In genomic region chr10:35185260-35186034, GRCh38 we compare ENCODE assay signal across 12 cellular contexts. TPM values are rescaled to one million over a fixed set of nuclear protein-coding genes. Genes with fewer than 3 reads are reported as not detected.
DNase-seq lines count a peak whose midpoint lies in the region; ATAC-seq and TF ChIP-seq lines count a peak whose summit lies in the region.
"Had no signal": no experiment of that assay in that cellular context is flagged by ENCODE, and none has a peak within 500 bp of the region (broad histone marks: within the 10 kb centered on the region; RNA-seq: fewer than 3 reads in every experiment).

No MANE protein-coding gene starts in this region.

- H3K27ac ChIP-seq in liver (ENCODE audit: low read depth in 1 of 2, low read length in 2 of 2), result peak overlapping the region; percentile 32 to 46
- no peak overlapping the region for H3K27ac ChIP-seq in neural progenitor cell

- TF ChIP-seq RAD21 in liver (IDR thresholded peaks at IDR 0.05), result peak in 1 of 2 donors; percentile 11

- TF ChIP-seq POLR2A in GM19099 (IDR thresholded peaks at IDR 0.05; ENCODE audit: extremely low read depth, insufficient read length, low read depth), result peak; percentile 30

- H3K27me3 ChIP-seq in liver (ENCODE audit: control insufficient read depth in 4 of 4, insufficient read depth in 4 of 4, low read length in 3 of 4) (no peaks in the 10 kb centered on the region), neural progenitor cell (no peaks in the 10 kb centered on the region)

- no peak overlapping the region for H3K4me2 ChIP-seq in neural progenitor cell

- H3K36me3 ChIP-seq in liver (ENCODE audit: control insufficient read depth in 4 of 4, insufficient read depth in 3 of 4, low read depth in 1 of 4, low read length in 3 of 4), result peaks cover 0 to 2% (median 0%) of the 10 kb centered on the region in 4 donors
- no peaks in the 10 kb centered on the region for H3K36me3 ChIP-seq in neural progenitor cell

- TF ChIP-seq CTCF in liver (IDR thresholded peaks at IDR 0.05; ENCODE audit: low read depth, low read length, missing input control), result no peak
- TF ChIP-seq CTCF in neural progenitor cell (IDR thresholded peaks at IDR 0.05), result no peak

- no peaks in the 10 kb centered on the region for H3K79me2 ChIP-seq in neural progenitor cell (ENCODE audit: low read depth)

- H3K4me3 ChIP-seq in liver (ENCODE audit: low read depth in 1 of 3, low read length in 3 of 3) (no peak overlapping the region), neural progenitor cell (no peak overlapping the region)

- H3K9ac ChIP-seq in liver (ENCODE audit: low read depth in 1 of 2, low read length in 2 of 2) (peak overlapping the region; percentile 12 to 54), neural progenitor cell (no peak overlapping the region)

- WGBS in liver, result 80% methylated on average over 8 of the region's 8 CpGs

- H3K4me1 Mint-ChIP-seq in neural progenitor cell, result no peaks in the 10 kb centered on the region

- H3K4me1 ChIP-seq in liver (ENCODE audit: control insufficient read depth in 4 of 4, insufficient read depth in 4 of 4, low read length in 3 of 4) (peaks cover 0 to 9% (median 2%) of the 10 kb centered on the region in 4 donors), neural progenitor cell (peaks cover 6% of the 10 kb centered on the region)

- H4K20me1 ChIP-seq in neural progenitor cell (ENCODE audit: low read depth), result no peaks in the 10 kb centered on the region

- ATAC-seq in GM18502 (IDR thresholded peaks at IDR 0.05; ENCODE audit: poor library complexity, unreplicated experiment), result peak; percentile 44
- ATAC-seq in HG03354 (IDR thresholded peaks at IDR 0.05; ENCODE audit: poor library complexity, severe bottlenecking, unreplicated experiment), result peak; percentile 67
- ATAC-seq: esophagus mucosa had no signal

- peaks cover 16% of the 10 kb centered on the region for H3F3A ChIP-seq in neural progenitor cell (ENCODE audit: low read depth)

- H3K27me3 Mint-ChIP-seq in neural progenitor cell (ENCODE audit: insufficient read depth, low read depth), result no peaks in the 10 kb centered on the region

- DNase-seq in kidney glomerular epithelial cell (lab: John Stamatoyannopoulos, UW) (no peak), iPS-NIHi7 (ENCODE audit: extremely low spot score) (no peak), neural progenitor cell (ENCODE audit: low spot score) (no peak)
- DNase-seq: hypothalamus, Karpas-422, NCI-H187, NCI-H69 had no signal

- H3K9me3 Mint-ChIP-seq in neural progenitor cell, result no peaks in the 10 kb centered on the region

- H3K36me3 Mint-ChIP-seq in neural progenitor cell, result peaks cover 2% of the 10 kb centered on the region

- no peak overlapping the region for H3K27ac Mint-ChIP-seq in neural progenitor cell

- no peak overlapping the region for H2AFZ ChIP-seq in neural progenitor cell (replicated peaks)

- H3K9me3 ChIP-seq in liver (ENCODE audit: control insufficient read depth in 4 of 4, low read length in 3 of 4) (no peaks in the 10 kb centered on the region), neural progenitor cell (ENCODE audit: low read depth) (no peaks in the 10 kb centered on the region)

- no peak overlapping the region for H3K4me3 Mint-ChIP-seq in neural progenitor cell

TF ChIP-seq in liver, 16 proteins besides CTCF, POLR2A, EP300 and RAD21:
- TF ChIP-seq YY1 (IDR thresholded peaks at IDR 0.05) (no peak), TAF1 (conservative IDR thresholded peaks at IDR 0.05) (no peak), RXRA (IDR thresholded peaks at IDR 0.05) (peak in 1 of 2 donors; percentile 10), ATF3 (IDR thresholded peaks at IDR 0.05) (no peak), HNF4A (conservative IDR thresholded peaks at IDR 0.05) (peak in 1 of 2 donors; percentile 12), GABPA (IDR thresholded peaks at IDR 0.05 in 1 of 2, conservative IDR thresholded peaks at IDR 0.05 in 1 of 2) (no peak), SP1 (IDR thresholded peaks at IDR 0.05) (peak; percentile 44), EGR1 (IDR thresholded peaks at IDR 0.05; ENCODE audit: low read depth in 2 of 2) (no peak), NR2F2 (IDR thresholded peaks at IDR 0.05) (no peak), REST (IDR thresholded peaks at IDR 0.05) (no peak), ZBTB33 (IDR thresholded peaks at IDR 0.05) (no peak), HNF4G (IDR thresholded peaks at IDR 0.05) (no peak), FOXA1 (IDR thresholded peaks at IDR 0.05) (peak; percentile 47), JUND (IDR thresholded peaks at IDR 0.05) (no peak), MAX (IDR thresholded peaks at IDR 0.05) (no peak), FOXA2 (IDR thresholded peaks at IDR 0.05) (peak; percentile 48)

RNA-seq across cellular contexts. Expression of gene CREM, which starts 58.8 kb away (rescaled TPM):
- 10 to 100 TPM; 14.8 to 25.5 TPM for total RNA-seq in liver
- 10 to 100 TPM; 22.0 to 22.4 TPM for polyA plus RNA-seq in liver
- 61.2 and 74.2 TPM in 2 replicates for total RNA-seq in neural progenitor cell (ENCODE audit: low replicate concordance)
